9 cellular contexts compared by ENCODE assay signal in genomic region chr3:4866841-4867240, GRCh38.
A peak's percentile ranks its signal among the peaks of the same experiment; 100 is the strongest.
DNase-seq lines count a peak whose midpoint lies in the region.
"Had no signal": no experiment of that assay in that cellular context is flagged by ENCODE, and none has a peak within 500 bp of the region (broad histone marks: within the 10 kb centered on the region; RNA-seq: fewer than 3 reads in every experiment).

No MANE protein-coding gene starts in this region.

- H3K27ac Mint-ChIP-seq in activated CD4-positive, alpha-beta T cell treated with anti-CD3 and anti-CD28 coated beads, Interleukin-2, amount 10 ng/mL, durations not matched to agents 7 days and 5 days, result peak overlapping the region; percentile 91
- H3K27ac Mint-ChIP-seq in activated naive CD8-positive, alpha-beta T cell, result peak overlapping the region; percentile 94

- H3K4me1 Mint-ChIP-seq in activated CD4-positive, alpha-beta T cell treated with anti-CD3 and anti-CD28 coated beads, Interleukin-2, amount 10 ng/mL, durations not matched to agents 7 days and 5 days, result peaks cover 50% of the 10 kb centered on the region
- peaks cover 39% of the 10 kb centered on the region for H3K4me1 Mint-ChIP-seq in activated naive CD8-positive, alpha-beta T cell (ENCODE audit: low read depth)

- POLR2A ChIA-PET in activated CD4-positive, alpha-beta T cell treated with anti-CD3 and anti-CD28 coated beads, Interleukin-2, amount 10 ng/mL, durations not matched to agents 7 days and 5 days (lab: Charles Lee), result no interaction called here

- H3K4me3 Mint-ChIP-seq in activated CD4-positive, alpha-beta T cell treated with anti-CD3 and anti-CD28 coated beads, Interleukin-2, amount 10 ng/mL, durations not matched to agents 7 days and 5 days, result peak overlapping the region; percentile 76
- peak overlapping the region; percentile 84 for H3K4me3 Mint-ChIP-seq in activated naive CD8-positive, alpha-beta T cell

- H3K9ac ChIP-seq in subcutaneous abdominal adipose tissue (ENCODE audit: low read length in 5 of 5), result peak overlapping the region in 4 of 5 donors; percentile 61 to 99 (median 98)

- no peaks in the 10 kb centered on the region for H3K27me3 ChIP-seq in subcutaneous abdominal adipose tissue (ENCODE audit: control insufficient read depth in 5 of 5, insufficient read depth in 4 of 5, low read length in 5 of 5)

- DNase-seq in activated CD4-positive, alpha-beta T cell treated with anti-CD3 and anti-CD28 coated beads, Interleukin-2, amount 10 ng/mL, durations not matched to agents 7 days and 5 days, result peak; percentile 20
- no peak for DNase-seq in activated CD4-positive, alpha-beta T cell treated with anti-CD3 and anti-CD28 coated beads, Interleukin-2, amount 50 U/mL, for 1 hour
- DNase-seq in glomerular visceral epithelial cell (ENCODE audit: extremely low spot score), result peak; percentile 1
- DNase-seq in NCI-H1930 (lab: John Stamatoyannopoulos, UW), result no peak
- DNase-seq in NCI-H446 treated with DMSO at 0.1 percent for 48 hours (lab: John Stamatoyannopoulos, UW), result no peak
- no peak for DNase-seq in COLO829 (ENCODE audit: low spot score)
- DNase-seq: COR-L47 had no signal

- CTCF ChIA-PET in activated CD4-positive, alpha-beta T cell treated with anti-CD3 and anti-CD28 coated beads, Interleukin-2, amount 10 ng/mL, durations not matched to agents 7 days and 5 days (lab: Charles Lee), result interaction anchor here (0.7 to 1.4 kb wide), 4 partner anchors 9 to 30 kb away, joined by 3 to 5 read pairs (median 4); no protein-coding TSS in a partner anchor

- peaks cover 23% of the 10 kb centered on the region for H3K9me3 Mint-ChIP-seq in activated CD4-positive, alpha-beta T cell treated with anti-CD3 and anti-CD28 coated beads, Interleukin-2, amount 10 ng/mL, durations not matched to agents 7 days and 5 days
- H3K9me3 Mint-ChIP-seq in activated naive CD8-positive, alpha-beta T cell (ENCODE audit: low read depth), result no peaks in the 10 kb centered on the region

- H3K9me3 ChIP-seq in subcutaneous abdominal adipose tissue (ENCODE audit: control insufficient read depth in 5 of 5, low read length in 5 of 5), result peaks cover 0 to under 1% (median 0%) of the 10 kb centered on the region in 5 donors

- peaks cover 29% of the 10 kb centered on the region for H3K36me3 Mint-ChIP-seq in activated CD4-positive, alpha-beta T cell treated with anti-CD3 and anti-CD28 coated beads, Interleukin-2, amount 10 ng/mL, durations not matched to agents 7 days and 5 days (ENCODE audit: low read depth)
- H3K36me3 Mint-ChIP-seq in activated naive CD8-positive, alpha-beta T cell, result peaks cover 20% of the 10 kb centered on the region

- H3K36me3 ChIP-seq in subcutaneous abdominal adipose tissue (ENCODE audit: control insufficient read depth in 5 of 5, insufficient read depth in 5 of 5, low read length in 5 of 5), result no peaks in the 10 kb centered on the region

- H3K27me3 Mint-ChIP-seq in activated CD4-positive, alpha-beta T cell treated with anti-CD3 and anti-CD28 coated beads, Interleukin-2, amount 10 ng/mL, durations not matched to agents 7 days and 5 days, result no peaks in the 10 kb centered on the region
- no peaks in the 10 kb centered on the region for H3K27me3 Mint-ChIP-seq in activated naive CD8-positive, alpha-beta T cell

- peak overlapping the region in 4 of 5 donors; percentile 21 to 68 (median 48) for H3K4me3 ChIP-seq in subcutaneous abdominal adipose tissue (ENCODE audit: low read depth in 1 of 5, low read length in 5 of 5)

- H3K4me1 ChIP-seq in subcutaneous abdominal adipose tissue (ENCODE audit: control insufficient read depth in 5 of 5, insufficient read depth in 5 of 5, low read length in 5 of 5), result peaks cover 9 to 27% (median 23%) of the 10 kb centered on the region in 5 donors

- H3K27ac ChIP-seq in subcutaneous abdominal adipose tissue (ENCODE audit: low read depth, low read length), result peak overlapping the region; percentile 100

Comparison
In these comparisons a context has a peak if more than half of its experiments do, and no peak if none do; other contexts are left out.
1. DNase-seq: peak in activated CD4-positive, alpha-beta T cell treated with anti-CD3 and anti-CD28 coated beads, Interleukin-2, amount 10 ng/mL, durations not matched to agents 7 days and 5 days (single experiment) and glomerular visceral epithelial cell (single experiment); none in activated CD4-positive, alpha-beta T cell treated with anti-CD3 and anti-CD28 coated beads, Interleukin-2, amount 50 U/mL, for 1 hour (single experiment), NCI-H1930 (0 of 2), NCI-H446 treated with DMSO at 0.1 percent for 48 hours (single experiment) and COLO829 (single experiment).